21 cellular contexts compared by ENCODE assay signal in genomic region chr4:147363514-147363913, GRCh38.
A peak's percentile ranks its signal among the peaks of the same experiment; 100 is the strongest.
DNase-seq lines count a peak whose midpoint lies in the region; TF ChIP-seq lines count a peak whose summit lies in the region.
"Had no signal": no experiment of that assay in that cellular context is flagged by ENCODE, and none has a peak within 500 bp of the region (broad histone marks: within the 10 kb centered on the region; RNA-seq: fewer than 3 reads in every experiment).

No MANE protein-coding gene starts in this region.

- dilution Hi-C loops in mammary epithelial cell (cut with HindIII; ENCODE audit: low sequenced_read_pairs) = no loop called here

- H3K4me1 Mint-ChIP-seq in mesothelial cell of epicardium = peaks cover 67% of the 10 kb centered on the region
- H3K4me1 Mint-ChIP-seq: activated CD4-positive, alpha-beta T cell treated with anti-CD3 and anti-CD28 coated beads, Interleukin-2, amount 10 ng/mL, durations not matched to agents 7 days and 5 days; activated CD8-positive, alpha-beta memory T cell treated with anti-CD3 and anti-CD28 coated beads, Interleukin-2, amount 10 ng/mL, durations not matched to agents 7 days and 5 days; naive thymus-derived CD4-positive, alpha-beta T cell had no signal

- peaks cover 2% of the 10 kb centered on the region for H3K36me3 Mint-ChIP-seq in mesothelial cell of epicardium
- H3K36me3 Mint-ChIP-seq: activated CD8-positive, alpha-beta memory T cell treated with anti-CD3 and anti-CD28 coated beads, Interleukin-2, amount 10 ng/mL, durations not matched to agents 7 days and 5 days; CD8-positive, alpha-beta T cell; naive thymus-derived CD4-positive, alpha-beta T cell had no signal

- no peak for TF ChIP-seq POLR2A in prostate gland (IDR thresholded peaks at IDR 0.05)

- no peak overlapping the region for H3K4me3 Mint-ChIP-seq in mesothelial cell of epicardium
- H3K4me3 Mint-ChIP-seq: activated CD4-positive, alpha-beta T cell treated with anti-CD3 and anti-CD28 coated beads, Interleukin-2, amount 10 ng/mL, durations not matched to agents 7 days and 5 days; activated CD8-positive, alpha-beta memory T cell treated with anti-CD3 and anti-CD28 coated beads, Interleukin-2, amount 10 ng/mL, durations not matched to agents 7 days and 5 days; CD8-positive, alpha-beta T cell; naive thymus-derived CD4-positive, alpha-beta T cell had no signal

- intact Hi-C loops in mammary epithelial cell (cut with micrococcal nuclease) = no loop called here
- intact Hi-C loops in prostate gland (cut with DNase I) = no loop called here

- in situ Hi-C loops in mammary epithelial cell (cut with MboI; ENCODE audit: low sequenced_read_pairs in 2 of 2) = no loop called here

- no peaks in the 10 kb centered on the region for H3K79me2 ChIP-seq in mammary epithelial cell (ENCODE audit: insufficient read depth, low read length)

- H3K27me3 ChIP-seq in mammary epithelial cell (ENCODE audit: insufficient read depth, low read length) (no peaks in the 10 kb centered on the region), subcutaneous abdominal adipose tissue (ENCODE audit: control insufficient read depth in 5 of 5, insufficient read depth in 4 of 5, low read length in 5 of 5) (no peaks in the 10 kb centered on the region), prostate gland (replicated peaks; ENCODE audit: insufficient read depth) (no peaks in the 10 kb centered on the region)

- H3K36me3 ChIP-seq in mammary epithelial cell (ENCODE audit: insufficient read depth, low read length) = no peaks in the 10 kb centered on the region
- no peaks in the 10 kb centered on the region for H3K36me3 ChIP-seq in subcutaneous abdominal adipose tissue (ENCODE audit: control insufficient read depth in 5 of 5, insufficient read depth in 5 of 5, low read length in 5 of 5)
- no peaks in the 10 kb centered on the region for H3K36me3 ChIP-seq in prostate gland

- no peak overlapping the region for H3K9ac ChIP-seq in mammary epithelial cell (ENCODE audit: insufficient read depth, low read length)
- H3K9ac ChIP-seq in subcutaneous abdominal adipose tissue (ENCODE audit: low read length in 5 of 5) = no peak overlapping the region

- TF ChIP-seq CTCF in LNCaP clone FGC (IDR thresholded peaks at IDR 0.05; ENCODE audit: control insufficient read depth, extremely low read depth, insufficient read depth) (no peak), mammary epithelial cell (conservative IDR thresholded peaks at IDR 0.05 in 1 of 2, IDR thresholded peaks at IDR 0.05 in 1 of 2; ENCODE audit: extremely low read depth in 1 of 2, insufficient read depth in 1 of 2, low read depth in 1 of 2, low read length in 2 of 2) (no peak), mesothelial cell of epicardium (IDR thresholded peaks at IDR 0.05; ENCODE audit: unreplicated experiment) (no peak), prostate gland (IDR thresholded peaks at IDR 0.05) (no peak)

- CTCF ChIA-PET in mammary epithelial cell (lab: Charles Lee; ENCODE audit: low non-redundant PET) = no interaction called here

- no peak overlapping the region for H3K27ac ChIP-seq in mammary epithelial cell (ENCODE audit: insufficient read depth, low read depth, low read length)
- H3K27ac ChIP-seq in subcutaneous abdominal adipose tissue (ENCODE audit: low read depth, low read length) = peak overlapping the region; percentile 75
- H3K27ac ChIP-seq in prostate gland = no peak overlapping the region

- DNase-seq in LNCaP clone FGC (ENCODE audit: low read depth) = peak; percentile 13
- no peak for DNase-seq in mammary epithelial cell
- no peak for DNase-seq in mesothelial cell of epicardium (ENCODE audit: low spot score in 2 of 2, unreplicated experiment in 2 of 2)
- no peak for DNase-seq in activated CD4-positive, alpha-beta T cell treated with anti-CD3 and anti-CD28 coated beads for 48 hours
- no peak for DNase-seq in kidney glomerular epithelial cell (lab: John Stamatoyannopoulos, UW)
- no peak for DNase-seq in NCI-H187 (lab: John Stamatoyannopoulos, UW)
- DNase-seq in prostate gland (ENCODE audit: low spot score) = no peak
- DNase-seq: activated CD4-positive, alpha-beta T cell treated with anti-CD3 and anti-CD28 coated beads, Interleukin-2, amount 10 ng/mL, durations not matched to agents 7 days and 5 days; activated CD8-positive, alpha-beta memory T cell treated with anti-CD3 and anti-CD28 coated beads, Interleukin-2, amount 10 ng/mL, durations not matched to agents 7 days and 5 days; activated naive CD4-positive, alpha-beta T cell treated with anti-CD3 and anti-CD28 coated beads, Interleukin-2, amount 50 U/mL, for 16 hours; CD8-positive, alpha-beta T cell; cerebellar nuclear complex; DMS79; effector memory CD4-positive, alpha-beta T cell; hippocampal formation; naive thymus-derived CD4-positive, alpha-beta T cell; NCI-H2081 treated with DMSO at 0.1 percent for 48 hours; NCI-H82; SIG-M5; T-helper 1 cell had no signal

- peaks cover 6% of the 10 kb centered on the region for H3K9me3 Mint-ChIP-seq in mesothelial cell of epicardium
- H3K9me3 Mint-ChIP-seq: CD8-positive, alpha-beta T cell had no signal

- H3K4me3 ChIP-seq in LNCaP clone FGC (ENCODE audit: low read depth, low read length) = peak overlapping the region; percentile 11; the same call in 1 of the 2 replicates
- H3K4me3 ChIP-seq in mammary epithelial cell (replicated peaks in 1 of 3; ENCODE audit: insufficient read depth in 1 of 3, low read depth in 2 of 3, low read length in 3 of 3) = no peak overlapping the region
- no peak overlapping the region for H3K4me3 ChIP-seq in subcutaneous abdominal adipose tissue (ENCODE audit: low read depth in 1 of 5, low read length in 5 of 5)
- no peak overlapping the region for H3K4me3 ChIP-seq in prostate gland

- H3K4me1 ChIP-seq in mammary epithelial cell (ENCODE audit: insufficient read depth, low read length) = peaks cover 40% of the 10 kb centered on the region
- H3K4me1 ChIP-seq in subcutaneous abdominal adipose tissue (ENCODE audit: control insufficient read depth in 5 of 5, insufficient read depth in 5 of 5, low read length in 5 of 5) = peaks cover 0 to 24% (median 22%) of the 10 kb centered on the region in 5 donors
- no peaks in the 10 kb centered on the region for H3K4me1 ChIP-seq in prostate gland (replicated peaks)

- no TSS peak for BruUV-seq in mammary epithelial cell (replicated peaks; lab: Mats Ljungman, UMichigan)

- H4K20me1 ChIP-seq in mammary epithelial cell (ENCODE audit: insufficient read depth, low read length) = no peaks in the 10 kb centered on the region

- WGBS in mammary epithelial cell (ENCODE audit: low coverage, missing lambda C conversion rate) = 49% methylated on average over 2 of the region's 2 CpGs
- WGBS in prostate gland = 51% methylated on average over 2 of the region's 2 CpGs

- H3K9me3 ChIP-seq in mammary epithelial cell (replicated peaks; ENCODE audit: insufficient read depth, low read length) = no peaks in the 10 kb centered on the region
- H3K9me3 ChIP-seq in subcutaneous abdominal adipose tissue (ENCODE audit: control insufficient read depth in 5 of 5, low read length in 5 of 5) = no peaks in the 10 kb centered on the region
- H3K9me3 ChIP-seq in prostate gland = no peaks in the 10 kb centered on the region

- H3K27me3 Mint-ChIP-seq in mesothelial cell of epicardium (ENCODE audit: low read depth) = no peaks in the 10 kb centered on the region
- H3K27me3 Mint-ChIP-seq: activated CD4-positive, alpha-beta T cell treated with anti-CD3 and anti-CD28 coated beads, Interleukin-2, amount 10 ng/mL, durations not matched to agents 7 days and 5 days; activated CD8-positive, alpha-beta memory T cell treated with anti-CD3 and anti-CD28 coated beads, Interleukin-2, amount 10 ng/mL, durations not matched to agents 7 days and 5 days had no signal

- peak overlapping the region; percentile 80 for H3K27ac Mint-ChIP-seq in mesothelial cell of epicardium
- H3K27ac Mint-ChIP-seq: activated CD4-positive, alpha-beta T cell treated with anti-CD3 and anti-CD28 coated beads, Interleukin-2, amount 10 ng/mL, durations not matched to agents 7 days and 5 days; activated CD8-positive, alpha-beta memory T cell treated with anti-CD3 and anti-CD28 coated beads, Interleukin-2, amount 10 ng/mL, durations not matched to agents 7 days and 5 days; CD8-positive, alpha-beta T cell; naive thymus-derived CD4-positive, alpha-beta T cell had no signal

- H3K4me2 ChIP-seq in mammary epithelial cell (ENCODE audit: insufficient read depth, low read depth, low read length) = peak overlapping the region; percentile 20

- H2AFZ ChIP-seq in mammary epithelial cell (ENCODE audit: low read depth, low read length) = peak overlapping the region; percentile 90
